ENCODE assay signal across 8 cellular contexts in the genomic region with DNA sequence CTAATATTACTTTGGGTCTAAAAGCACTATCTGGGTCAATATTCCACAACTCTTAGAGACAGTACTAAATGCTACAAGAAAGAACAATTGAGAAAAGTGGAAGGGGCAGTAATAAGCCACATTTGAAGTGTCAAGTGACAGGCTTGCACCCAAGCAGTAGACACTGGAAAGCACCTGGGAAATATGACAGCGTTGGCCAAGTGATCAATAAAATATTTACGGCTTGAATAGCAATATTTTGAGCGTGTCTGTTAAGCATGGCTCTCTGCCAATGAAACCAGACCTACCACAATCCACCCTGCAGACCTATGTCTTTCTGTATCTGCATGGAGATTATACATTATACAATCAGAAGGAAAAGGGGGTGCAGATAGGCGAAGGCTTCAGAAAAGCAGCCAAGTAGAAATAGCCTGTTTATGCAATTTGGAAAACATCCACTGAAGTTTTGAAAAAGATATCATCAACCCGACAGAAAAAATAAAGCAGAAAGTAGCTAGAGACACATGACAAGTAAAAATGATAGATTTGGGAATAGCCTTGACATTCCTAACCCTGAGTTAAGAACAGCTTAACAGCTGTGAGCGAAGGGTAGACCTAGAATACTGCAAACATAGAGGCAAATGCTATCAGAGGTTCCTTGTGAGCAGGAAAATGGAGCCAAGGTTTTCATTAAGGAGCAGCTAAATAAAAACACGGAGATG.
A peak's percentile ranks its signal among the peaks of the same experiment; 100 is the strongest.
DNase-seq lines count a peak whose midpoint lies in the region; ATAC-seq and TF ChIP-seq lines count a peak whose summit lies in the region.
"Had no signal": no experiment of that assay in that cellular context is flagged by ENCODE, and none has a peak within 500 bp of the region (broad histone marks: within the 10 kb centered on the region; RNA-seq: fewer than 3 reads in every experiment).

No MANE protein-coding gene starts in this region.

- peak overlapping the region; percentile 95 for H3K4me3 ChIP-seq in GM08714 (ENCODE audit: low read length)
- no peak overlapping the region for H3K4me3 ChIP-seq in RWPE2 (ENCODE audit: severe bottlenecking)
- peak overlapping the region; percentile 11 for H3K4me3 ChIP-seq in fibroblast of villous mesenchyme (ENCODE audit: low read depth, low read length)
- H3K4me3 ChIP-seq in skin epidermis = peak overlapping the region in 4 of 7 experiments; percentile 54 to 90 (median 70)

- peaks cover 67% of the 10 kb centered on the region for H3K4me1 ChIP-seq in RWPE2 (ENCODE audit: insufficient read depth, poor library complexity, severe bottlenecking)

- H3K9me3 ChIP-seq in RWPE2 (ENCODE audit: severe bottlenecking) = no peaks in the 10 kb centered on the region

- no peak for TF ChIP-seq CTCF in RWPE2 (IDR thresholded peaks at IDR 0.05; ENCODE audit: poor library complexity, severe bottlenecking)
- no peak for TF ChIP-seq CTCF in fibroblast of villous mesenchyme (IDR thresholded peaks at IDR 0.05; ENCODE audit: insufficient read depth, low read depth, low read length)

- H3K27me3 ChIP-seq in RWPE2 (ENCODE audit: insufficient read depth, poor library complexity, severe bottlenecking) = no peaks in the 10 kb centered on the region

- H3K27ac ChIP-seq in RWPE2 (ENCODE audit: poor library complexity, severe bottlenecking) (peak overlapping the region; percentile 1), skin epidermis (peak overlapping the region in 11 of 21 experiments; percentile 3 to 99 (median 74))

- H3K36me3 ChIP-seq in RWPE2 (ENCODE audit: low read depth) = peaks cover 92% of the 10 kb centered on the region

- DNase-seq in RWPE2 (ENCODE audit: low spot score) (no peak), fibroblast of villous mesenchyme (ENCODE audit: low read depth) (peak; percentile 39), GF-D8 (lab: John Stamatoyannopoulos, UW) (no peak), cerebellar nuclear complex (lab: John Stamatoyannopoulos, UW) (no peak)
- DNase-seq: NCI-H1092 had no signal

- ATAC-seq in RWPE2 (ENCODE audit: low read depth) (no peak), GM18502 (IDR thresholded peaks at IDR 0.05; ENCODE audit: poor library complexity, unreplicated experiment) (no peak)
